1 cellular context compared by ENCODE assay signal in genomic region chrX:43481601-43482000, GRCh38.
TF ChIP-seq lines count a peak whose summit lies in the region.

No MANE protein-coding gene starts in this region.

TF ChIP-seq in WTC11, 78 proteins besides CTCF, POLR2A, EP300 and RAD21 (continued from another document):
- TF ChIP-seq CBFB (CRISPR knock-in tag; IDR thresholded peaks at IDR 0.05; ENCODE audit: low read depth) (no peak), FOXP4 (CRISPR knock-in tag; IDR thresholded peaks at IDR 0.05) (no peak), RORB (CRISPR knock-in tag; IDR thresholded peaks at IDR 0.05) (no peak), SMAD3 (CRISPR knock-in tag; IDR thresholded peaks at IDR 0.05; ENCODE audit: borderline replicate concordance) (no peak)
